ENCODE assay signal across 5 cellular contexts in the genomic region with DNA sequence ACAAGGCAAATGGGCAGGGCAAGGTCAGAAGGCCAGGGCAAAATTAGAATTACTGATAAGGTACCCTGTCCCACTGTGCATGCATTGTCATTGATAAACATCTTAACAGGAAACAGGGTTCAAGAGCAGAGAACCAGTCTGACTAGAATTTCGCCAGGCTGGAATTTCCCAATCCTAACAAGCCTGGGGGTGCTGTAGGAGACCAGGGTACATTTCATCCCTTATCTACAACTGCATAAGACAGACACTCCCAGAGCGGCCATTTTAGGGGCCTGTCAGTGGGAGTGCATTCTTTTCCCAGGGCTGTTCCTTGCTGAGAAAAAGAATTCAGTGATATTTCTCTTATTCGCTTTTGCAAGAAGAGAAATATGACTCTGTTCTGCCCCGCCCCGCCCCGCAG.
DNase-seq lines count a peak whose midpoint lies in the region; ATAC-seq and TF ChIP-seq lines count a peak whose summit lies in the region.
"Not testable (repeated sequence)": the region's sequence is repeated elsewhere in the genome, so short reads cannot be mapped to it uniquely, and the experiment has no call there.

No MANE protein-coding gene starts in this region.

- not testable (repeated sequence) for H2BK120ac ChIP-seq in mesendoderm (ENCODE audit: low read depth, low read length)

- peak; percentile 72 for DNase-seq in Calu3
- DNase-seq in GM23338 (ENCODE audit: low spot score): peak; percentile 10
- DNase-seq in OCI-LY7 (ENCODE audit: low spot score): peak; percentile 8
- peak; percentile 2 for DNase-seq in amniotic epithelial cell (ENCODE audit: low read depth)
- DNase-seq in mesendoderm: peak; percentile 1

- not testable (repeated sequence) for H2BK15ac ChIP-seq in mesendoderm (replicated peaks; ENCODE audit: low read depth)

- peaks cover 13% of the 10 kb centered on the region for H3K36me3 Mint-ChIP-seq in Calu3 (ENCODE audit: insufficient read depth, unreplicated experiment)
- peaks cover 65% of the 10 kb centered on the region for H3K36me3 Mint-ChIP-seq in GM23338 (ENCODE audit: low read depth)

- H3K4ac ChIP-seq in mesendoderm (ENCODE audit: low read depth, low read length): not testable (repeated sequence)

- POLR2A ChIA-PET in OCI-LY7 (lab: Charles Lee): not testable (repeated sequence)

- CTCF ChIA-PET in Calu3 (lab: Charles Lee); OCI-LY7 (lab: Charles Lee; ENCODE audit: unreplicated experiment): not testable (repeated sequence)

- peak overlapping the region; percentile 5 for H3K4me3 Mint-ChIP-seq in Calu3 (ENCODE audit: low read depth, unreplicated experiment)
- H3K4me3 Mint-ChIP-seq in GM23338: not testable (repeated sequence)

- not testable (repeated sequence) for BruUV-seq in Calu3 (replicated peaks; lab: Mats Ljungman, UMichigan); OCI-LY7 (replicated peaks; lab: Mats Ljungman, UMichigan)

- H2AFZ ChIP-seq in GM23338; OCI-LY7 (ENCODE audit: low read length): not testable (repeated sequence)

- H4K5ac ChIP-seq in mesendoderm (ENCODE audit: low read length): not testable (repeated sequence)

- not testable (repeated sequence) for H3K4me3 ChIP-seq in GM23338; OCI-LY7 (ENCODE audit: low read depth, low read length, poor library complexity, severe bottlenecking); mesendoderm (ENCODE audit: low read length)

- not testable (repeated sequence) for H3K18ac ChIP-seq in mesendoderm (ENCODE audit: low read length)

- not testable (repeated sequence) for H3K4me2 ChIP-seq in GM23338; OCI-LY7 (ENCODE audit: low read length); mesendoderm (ENCODE audit: low read length)

- H3K9me3 Mint-ChIP-seq in Calu3 (ENCODE audit: low read depth, unreplicated experiment): not testable (repeated sequence)
- H3K9me3 Mint-ChIP-seq in GM23338: peaks cover 64% of the 10 kb centered on the region

- not testable (repeated sequence) for H4K20me1 ChIP-seq in GM23338 (replicated peaks; ENCODE audit: insufficient read depth); OCI-LY7 (ENCODE audit: insufficient read depth, low read length)

- not testable (repeated sequence) for H3K27me3 Mint-ChIP-seq in Calu3 (ENCODE audit: unreplicated experiment); GM23338 (ENCODE audit: insufficient read depth, low read depth, poor library complexity)

- no CpG with 5 or more reads among the region's 6 CpGs for WGBS in mesendoderm (ENCODE audit: extremely low coverage, insufficient coverage, low lambda C conversion rate)

- not testable (repeated sequence) for H4K8ac ChIP-seq in mesendoderm (ENCODE audit: low read depth, low read length)

- not testable (repeated sequence) for H3K9ac ChIP-seq in mesendoderm (ENCODE audit: low read length)

- H3K27ac ChIP-seq in GM23338 (ENCODE audit: low read depth); OCI-LY7 (ENCODE audit: low read depth, low read length, poor library complexity, severe bottlenecking); mesendoderm (ENCODE audit: low read depth, low read length): not testable (repeated sequence)

- not testable (repeated sequence) for H3K9me2 ChIP-seq in GM23338 (ENCODE audit: insufficient read depth); OCI-LY7 (ENCODE audit: insufficient read depth, low read length)

- ATAC-seq in GM23338: not testable (repeated sequence)

- H3K27ac Mint-ChIP-seq in Calu3 (ENCODE audit: unreplicated experiment): peak overlapping the region; percentile 90
- not testable (repeated sequence) for H3K27ac Mint-ChIP-seq in GM23338

- H3K36me3 ChIP-seq in GM23338 (ENCODE audit: insufficient read depth); OCI-LY7 (ENCODE audit: insufficient read depth, low read length); mesendoderm (ENCODE audit: control insufficient read depth, insufficient read depth, low read length): not testable (repeated sequence)

- peaks cover 36% of the 10 kb centered on the region for H3K4me1 Mint-ChIP-seq in Calu3 (ENCODE audit: low read depth, unreplicated experiment)
- H3K4me1 Mint-ChIP-seq in GM23338: not testable (repeated sequence)

- H3K9me3 ChIP-seq in OCI-LY7 (ENCODE audit: low read length): not testable (repeated sequence)

- not testable (repeated sequence) for H2AK5ac ChIP-seq in mesendoderm (ENCODE audit: low read length)

- not testable (repeated sequence) for H3K79me2 ChIP-seq in GM23338 (replicated peaks; ENCODE audit: insufficient read depth); OCI-LY7 (ENCODE audit: insufficient read depth, low read depth, low read length); mesendoderm (ENCODE audit: control insufficient read depth, insufficient read depth, low read length)

- not testable (repeated sequence) for H3K23ac ChIP-seq in mesendoderm (ENCODE audit: low read length)

- H3F3A ChIP-seq in GM23338 (replicated peaks; ENCODE audit: low read depth): not testable (repeated sequence)

- not testable (repeated sequence) for H2BK5ac ChIP-seq in mesendoderm (ENCODE audit: low read length)

- TF ChIP-seq CTCF in Calu3 (IDR thresholded peaks at IDR 0.05; ENCODE audit: unreplicated experiment); GM23338 (conservative IDR thresholded peaks at IDR 0.05; ENCODE audit: low read depth in 2 of 2); OCI-LY7 (conservative IDR thresholded peaks at IDR 0.05; ENCODE audit: low read length): not testable (repeated sequence)

- H3K27me3 ChIP-seq in GM23338 (ENCODE audit: insufficient read depth); mesendoderm (ENCODE audit: insufficient read depth, low read length, poor library complexity): not testable (repeated sequence)

- not testable (repeated sequence) for H3K79me1 ChIP-seq in mesendoderm (ENCODE audit: low read length)

- not testable (repeated sequence) for H3K56ac ChIP-seq in mesendoderm (ENCODE audit: low read length)

- not testable (repeated sequence) for H3K4me1 ChIP-seq in GM23338 (ENCODE audit: insufficient read depth); OCI-LY7 (ENCODE audit: insufficient read depth, low read length, poor library complexity, severe bottlenecking); mesendoderm (ENCODE audit: control insufficient read depth, low read depth, low read length)

- intact Hi-C loops in Calu3 (cut with micrococcal nuclease; ENCODE audit: unreplicated experiment): loop anchor here (2.0 to 5.0 kb wide), 2 partner anchors 66 to 353 kb away; no protein-coding TSS in a partner anchor
- intact Hi-C loops in OCI-LY7 (cut with micrococcal nuclease; ENCODE audit: unreplicated experiment): not testable (repeated sequence)

Comparison
In these comparisons a context has a peak if more than half of its experiments do, and no peak if none do; other contexts are left out.
1. DNase-seq: peak in every context shown above with its lines; median percentile 72 in Calu3; 10 in GM23338; 8 in OCI-LY7; 2 in amniotic epithelial cell; 1 in mesendoderm.